Comparison of ENCODE assay signal across 26 cellular contexts in the genomic region with DNA sequence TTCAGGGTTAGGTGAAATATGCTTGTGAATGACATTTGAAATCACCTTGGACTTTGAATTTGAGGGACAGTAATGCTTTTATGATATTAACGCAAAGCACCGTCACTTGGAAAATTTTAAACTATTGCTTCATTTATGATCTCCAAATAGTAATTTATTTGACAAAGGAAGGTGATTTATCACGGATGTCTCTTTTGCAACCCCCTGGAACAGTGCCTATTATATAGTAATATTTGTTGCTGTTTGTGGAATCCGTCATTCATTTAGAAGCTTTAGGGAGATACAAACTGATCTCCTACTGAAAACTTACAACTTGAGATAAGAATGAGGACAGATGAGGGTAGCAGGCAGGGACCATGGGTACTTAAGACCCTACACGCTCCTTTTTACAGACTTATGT. TPM values are rescaled to one million over a fixed set of nuclear protein-coding genes. Genes with fewer than 3 reads are reported as not detected.
DNase-seq lines count a peak whose midpoint lies in the region; ATAC-seq, FAIRE-seq and TF ChIP-seq lines count a peak whose summit lies in the region.
"Had no signal": no experiment of that assay in that cellular context is flagged by ENCODE, and none has a peak within 500 bp of the region (broad histone marks: within the 10 kb centered on the region; RNA-seq: fewer than 3 reads in every experiment).

No MANE protein-coding gene starts in this region.

- no peak overlapping the region for H3K27ac Mint-ChIP-seq in MCF 10A (ENCODE audit: low read depth, unreplicated experiment)
- H3K27ac Mint-ChIP-seq: CD4-positive, alpha-beta T cell; GM23338; H9 had no signal

- H3K27me3 ChIP-seq in breast epithelium: no peaks in the 10 kb centered on the region
- H3K27me3 ChIP-seq in K562 (ENCODE audit: control insufficient read depth in 2 of 2, insufficient read depth in 2 of 2, low read length in 2 of 2): no peaks in the 10 kb centered on the region
- no peaks in the 10 kb centered on the region for H3K27me3 ChIP-seq in subcutaneous abdominal adipose tissue (ENCODE audit: control insufficient read depth in 5 of 5, insufficient read depth in 4 of 5, low read length in 5 of 5)
- H3K27me3 ChIP-seq: BE2C; BLaER1 treated with 17β-estradiol and CSF1 and Interleukin-3, amounts not matched to agents 10 nM and 100 nM had no signal

- FAIRE-seq in K562 (lab: Jason Lieb, UNC): no peak
- FAIRE-seq in HTR-8/SVneo (lab: Jason Lieb, UNC): no peak
- FAIRE-seq: A549, D721Med, GM12891, GM18507 had no signal

- H3K9ac ChIP-seq in K562 (ENCODE audit: insufficient read depth in 1 of 2, low read depth in 2 of 2, low read length in 2 of 2) (no peak overlapping the region), subcutaneous abdominal adipose tissue (ENCODE audit: low read length in 5 of 5) (peak overlapping the region in 1 of 5 donors; percentile 59)
- H3K9ac ChIP-seq: BLaER1 treated with 17β-estradiol and CSF1 and Interleukin-3, amounts not matched to agents 10 nM and 100 nM had no signal

- peak overlapping the region; percentile 60 for H2AFZ ChIP-seq in K562 (ENCODE audit: low read depth, low read length)
- H2AFZ ChIP-seq: GM23338 had no signal

- H3K9me1 ChIP-seq in K562 (ENCODE audit: control insufficient read depth, insufficient read depth, low read length): no peaks in the 10 kb centered on the region

- peaks cover 12% of the 10 kb centered on the region for H3K4me1 Mint-ChIP-seq in MCF 10A (ENCODE audit: insufficient read depth, unreplicated experiment)
- H3K4me1 Mint-ChIP-seq: CD8-positive, alpha-beta memory T cell had no signal

- 59% methylated on average over 5 of the region's 5 CpGs for WGBS in K562 (ENCODE audit: insufficient coverage, low coverage, missing lambda C conversion rate)

- no peaks in the 10 kb centered on the region for H3K36me3 ChIP-seq in breast epithelium
- no peaks in the 10 kb centered on the region for H3K36me3 ChIP-seq in K562 (ENCODE audit: control insufficient read depth, insufficient read depth, low read length)
- no peaks in the 10 kb centered on the region for H3K36me3 ChIP-seq in subcutaneous abdominal adipose tissue (ENCODE audit: control insufficient read depth in 5 of 5, insufficient read depth in 5 of 5, low read length in 5 of 5)
- H3K36me3 ChIP-seq: BE2C; BLaER1 treated with 17β-estradiol and CSF1 and Interleukin-3, amounts not matched to agents 10 nM and 100 nM had no signal

- H3K27me3 Mint-ChIP-seq in MCF 10A (ENCODE audit: insufficient read depth, unreplicated experiment): no peaks in the 10 kb centered on the region

- no peak for TF ChIP-seq RAD21 in K562 (CRISPR knock-in tag; conservative IDR thresholded peaks at IDR 0.05 in 1 of 2, IDR thresholded peaks at IDR 0.05 in 1 of 2)

- H3K36me3 Mint-ChIP-seq in MCF 10A (ENCODE audit: insufficient read depth, unreplicated experiment): no peaks in the 10 kb centered on the region
- H3K36me3 Mint-ChIP-seq: CD8-positive, alpha-beta memory T cell had no signal

- TF ChIP-seq CTCF in MCF 10A (IDR thresholded peaks at IDR 0.05; ENCODE audit: unreplicated experiment) (no peak), breast epithelium (IDR thresholded peaks at IDR 0.05) (no peak), K562 (IDR thresholded peaks at IDR 0.05 in 2 of 3, conservative IDR thresholded peaks at IDR 0.05 in 1 of 3; ENCODE audit: insufficient read depth in 2 of 3, low read depth in 1 of 3, low read length in 3 of 3) (no peak)

- BruUV-seq in MCF 10A (replicated peaks; lab: Mats Ljungman, UMichigan) (no TSS peak), K562 (replicated peaks; lab: Mats Ljungman, UMichigan) (no TSS peak)

- ATAC-seq in K562 (no peak), HG02798 (IDR thresholded peaks at IDR 0.05; ENCODE audit: poor library complexity, unreplicated experiment) (no peak)
- ATAC-seq: A549, GM23338, HCT116 had no signal

- no peak overlapping the region for H3K4me2 ChIP-seq in K562 (ENCODE audit: insufficient read depth, low read length)
- H3K4me2 ChIP-seq: A549; BLaER1 treated with 17β-estradiol and CSF1 and Interleukin-3, amounts not matched to agents 10 nM and 100 nM; GM23338 had no signal

- H3K9me3 ChIP-seq in breast epithelium: no peaks in the 10 kb centered on the region
- H3K9me3 ChIP-seq in K562 (replicated peaks; ENCODE audit: control insufficient read depth, insufficient read depth, low read depth, low read length): no peaks in the 10 kb centered on the region
- H3K9me3 ChIP-seq in subcutaneous abdominal adipose tissue (ENCODE audit: control insufficient read depth in 5 of 5, low read length in 5 of 5): no peaks in the 10 kb centered on the region
- H3K9me3 ChIP-seq: A549, BE2C had no signal

- H3K9me3 Mint-ChIP-seq in MCF 10A (ENCODE audit: unreplicated experiment): no peaks in the 10 kb centered on the region
- H3K9me3 Mint-ChIP-seq: CD4-positive, alpha-beta T cell; CD8-positive, alpha-beta memory T cell had no signal

- no peaks in the 10 kb centered on the region for H3K79me2 ChIP-seq in K562 (ENCODE audit: control insufficient read depth, insufficient read depth, low read length)

- in situ Hi-C loops in K562 (cut with MboI): no loop called here

- H3K27ac ChIP-seq in breast epithelium (no peak overlapping the region), K562 (ENCODE audit: extremely low read depth, low read depth, low read length) (no peak overlapping the region), subcutaneous abdominal adipose tissue (ENCODE audit: low read depth, low read length) (peak overlapping the region; percentile 85)
- H3K27ac ChIP-seq: A549; BLaER1 treated with 17β-estradiol and CSF1 and Interleukin-3, amounts not matched to agents 10 nM and 100 nM had no signal

- POLR2A ChIA-PET in MCF 10A (lab: Yijun Ruan, JAX): interaction anchor here (0.9 to 2.9 kb wide), 7 partner anchors 10 to 170 kb away, joined by 3 to 16 read pairs (median 9); no protein-coding TSS in a partner anchor
- POLR2A ChIA-PET in K562 (lab: Yijun Ruan, JAX): interaction anchor here (0.8 to 1.4 kb wide), 3 partner anchors 10 to 52 kb away, joined by 3 to 4 read pairs (median 3); no protein-coding TSS in a partner anchor

- no peak overlapping the region for H3K4me3 Mint-ChIP-seq in MCF 10A (ENCODE audit: unreplicated experiment)
- H3K4me3 Mint-ChIP-seq: CD14-positive monocyte; CD4-positive, alpha-beta T cell; CD8-positive, alpha-beta memory T cell; GM23338; H9 had no signal

- H3K4me3 ChIP-seq in breast epithelium (no peak overlapping the region), K562 (no peak overlapping the region), subcutaneous abdominal adipose tissue (ENCODE audit: low read depth in 1 of 5, low read length in 5 of 5) (peak overlapping the region in 1 of 5 donors; percentile 4)
- H3K4me3 ChIP-seq: A549; BLaER1 treated with 17β-estradiol and CSF1 and Interleukin-3, amounts not matched to agents 10 nM and 100 nM; GM23338 had no signal

- H3K4me1 ChIP-seq in breast epithelium: no peaks in the 10 kb centered on the region
- H3K4me1 ChIP-seq in K562 (replicated peaks in 1 of 2; ENCODE audit: control insufficient read depth in 2 of 2, insufficient read depth in 2 of 2, low read length in 2 of 2): peaks cover 0 to 3% of the 10 kb centered on the region in 2 experiments; a peak in 2 of 5 replicates
- H3K4me1 ChIP-seq in subcutaneous abdominal adipose tissue (ENCODE audit: control insufficient read depth in 5 of 5, insufficient read depth in 5 of 5, low read length in 5 of 5): peaks cover 0 to 39% (median 31%) of the 10 kb centered on the region in 5 donors
- H3K4me1 ChIP-seq: A549, BE2C had no signal

- CTCF ChIA-PET in MCF 10A (lab: Yijun Ruan, JAX): interaction anchor here (1.2 kb wide), 1 partner anchor 50 kb away, joined by 3 read pairs; no protein-coding TSS in a partner anchor
- CTCF ChIA-PET in K562 (lab: Yijun Ruan, JAX; ENCODE audit: low intra/inter-chr PET ratio): no interaction called here

- DNase-seq in MCF 10A (ENCODE audit: unreplicated experiment): peak; percentile 61
- DNase-seq in breast epithelium (ENCODE audit: low spot score in 2 of 2): no peak
- DNase-seq in K562 (ENCODE audit: extremely low read depth in 1 of 4, low spot score in 3 of 4): no peak
- no peak for DNase-seq in HTR-8/SVneo (ENCODE audit: insufficient read length, low spot score)
- no peak for DNase-seq in NCI-H1417 (lab: John Stamatoyannopoulos, UW)
- DNase-seq: 8988T; ACHN; AML-193; BE2C; CD4-positive, alpha-beta T cell; CD8-positive, alpha-beta memory T cell; DMS 273 treated with DMSO at 0.1 percent for 48 hours; DMS79; GF-D8; H9 had no signal

- TF ChIP-seq POLR2A in breast epithelium (IDR thresholded peaks at IDR 0.05) (no peak), K562 (conservative IDR thresholded peaks at IDR 0.05) (no peak)

- H4K20me1 ChIP-seq in K562 (replicated peaks; ENCODE audit: control insufficient read depth, insufficient read depth, low read length): no peaks in the 10 kb centered on the region
- H4K20me1 ChIP-seq: BLaER1 treated with 17β-estradiol and CSF1 and Interleukin-3, amounts not matched to agents 10 nM and 100 nM had no signal

- intact Hi-C loops in MCF 10A (cut with micrococcal nuclease): no loop called here
- intact Hi-C loops in breast epithelium (cut with DNase I; ENCODE audit: low total_unique reads): loop anchor here (2.0 kb wide), 1 partner anchor 46 kb away; no protein-coding TSS in a partner anchor
- intact Hi-C loops in K562 (cut with micrococcal nuclease): no loop called here

- no peak for TF ChIP-seq EP300 in K562 (IDR thresholded peaks at IDR 0.05; ENCODE audit: low read length)

RNA-seq across cellular contexts. Expression of a gene that starts 10.7 kb away (rescaled TPM):
- total RNA-seq in MCF 10A (2022): 28.2 and 39.9 TPM in 2 replicates
- total RNA-seq in breast epithelium: 100 to 1,000 TPM in 1 of 3 donors, 10 to 100 TPM in 2; 53.7 to 225 (median 83.2) TPM
- total RNA-seq in K562 (2011; cell fraction: chromatin; rRNA removed; ENCODE audit: low replicate concordance): 342 and 614 TPM in 2 replicates
- 113 and 153 TPM in 2 replicates for total RNA-seq in K562 (2011; cell fraction: nucleolus; rRNA removed)
- 327 and 692 TPM in 2 replicates for total RNA-seq in K562 (2011; cell fraction: nucleoplasm; rRNA removed)
- 65.0 and 72.3 TPM in 2 replicates for total RNA-seq in K562 (2014; rRNA removed)
- 87.9 and 96.2 TPM in 2 replicates for total RNA-seq in K562 (2014; rRNA removed; fragmentation: Illumina TruSeq; extraction: Trizol)
- 82.2 and 85.8 TPM in 2 replicates for total RNA-seq in K562 (2015; rRNA removed; fragmentation: Illumina TruSeq; extraction: Trizol)
- 101 and 113 TPM in 2 replicates for total RNA-seq in K562 (2021)
- 66.9 and 73.3 TPM in 2 replicates for polyA plus RNA-seq in K562 (2011; rRNA removed)
- polyA plus RNA-seq in K562 (2011; cell fraction: cytosol; rRNA removed): 37.5 and 39.9 TPM in 2 replicates
- 143 and 148 TPM in 2 replicates for polyA plus RNA-seq in K562 (2011; cell fraction: nucleus; rRNA removed)
- 33.6 and 40.1 TPM in 2 replicates for polyA plus RNA-seq in K562 (2012)
- polyA plus RNA-seq in K562 (2014; fragmentation: Illumina TruSeq; extraction: Trizol): 52.2 and 57.2 TPM in 2 replicates
- 10 to 100 TPM; 15.1 to 30.1 TPM for polyA plus RNA-seq in K562 (2014; fragmentation: Nextera tagmentation; extraction: Ambion mirVana)
- 46.5 and 50.2 TPM in 2 replicates for polyA plus RNA-seq in K562 (2014; rRNA removed)
- 369 and 399 TPM in 2 replicates for polyA minus RNA-seq in K562 (2011; rRNA and poly(A)+ RNA removed)
- polyA minus RNA-seq in K562 (2011; cell fraction: cytosol; rRNA and poly(A)+ RNA removed): 41.4 and 51.2 TPM in 2 replicates
- polyA minus RNA-seq in K562 (2011; cell fraction: nucleus; rRNA and poly(A)+ RNA removed): 431 and 576 TPM in 2 replicates
- total RNA-seq: G401, GM23338 had no signal
